In the genomic region with DNA sequence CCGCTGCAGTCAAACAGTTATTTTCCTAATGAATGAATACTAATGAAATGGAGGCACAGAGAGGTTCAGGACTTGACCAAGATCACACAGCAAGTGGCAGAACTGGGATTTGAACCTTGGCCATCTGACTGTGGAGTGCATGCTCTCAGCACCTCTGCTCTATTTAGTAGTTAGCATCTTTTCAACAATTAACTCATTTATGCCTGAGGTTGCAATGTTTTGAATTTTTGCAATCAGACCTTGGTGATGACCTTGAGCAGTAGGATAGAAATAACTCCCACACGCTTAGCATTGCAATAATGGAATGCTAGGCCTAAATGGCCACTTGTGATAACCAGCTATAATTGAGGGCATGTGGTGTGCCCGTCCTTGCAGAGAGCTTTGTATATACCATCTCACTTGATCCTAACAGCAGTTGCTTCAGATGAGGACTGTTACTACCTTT, we compare ENCODE assay signal across 24 cellular contexts. TPM values are rescaled to one million over a fixed set of nuclear protein-coding genes. Genes with fewer than 3 reads are reported as not detected.
A peak's percentile ranks its signal among the peaks of the same experiment; 100 is the strongest.
DNase-seq lines count a peak whose midpoint lies in the region; ATAC-seq, FAIRE-seq and TF ChIP-seq lines count a peak whose summit lies in the region.
"Had no signal": no experiment of that assay in that cellular context is flagged by ENCODE, and none has a peak within 500 bp of the region (broad histone marks: within the 10 kb centered on the region; RNA-seq: fewer than 3 reads in every experiment).

No MANE protein-coding gene starts in this region.

- no peaks in the 10 kb centered on the region for H3K9me3 ChIP-seq in HepG2 (ENCODE audit: low read length)
- H3K9me3 ChIP-seq in right lobe of liver: no peaks in the 10 kb centered on the region
- H3K9me3 ChIP-seq in right cardiac atrium (ENCODE audit: control insufficient read depth, low read length): no peaks in the 10 kb centered on the region
- H3K9me3 ChIP-seq: SJCRH30 had no signal

- TF ChIP-seq CTCF in HepG2 (CRISPR knock-in tag; IDR thresholded peaks at IDR 0.05): no peak
- no peak for TF ChIP-seq CTCF in right lobe of liver (IDR thresholded peaks at IDR 0.05)
- TF ChIP-seq CTCF in dorsolateral prefrontal cortex (IDR thresholded peaks at IDR 0.05 in 54 of 56, conservative IDR thresholded peaks at IDR 0.05 in 2 of 56; ENCODE audit: low read depth in 1 of 56, partially characterized antibody in 56 of 56): no peak

- H3K27ac ChIP-seq in HepG2 (ENCODE audit: extremely low read length, insufficient read depth, low read length) (no peak overlapping the region), right lobe of liver (no peak overlapping the region), dorsolateral prefrontal cortex (peak overlapping the region in 53 of 59 donors; percentile 9 to 94 (median 65)), right cardiac atrium (ENCODE audit: low read length) (peak overlapping the region; percentile 21)
- H3K27ac ChIP-seq: C4-2B, PC-9, SJCRH30 had no signal

- DNase-seq in HepG2 (ENCODE audit: low spot score) (peak; percentile 64), right lobe of liver (no peak), dorsolateral prefrontal cortex (no peak), right cardiac atrium (no peak), NCI-H446 treated with DMSO at 0.1 percent for 48 hours (lab: John Stamatoyannopoulos, UW) (no peak)
- DNase-seq: Calu3; CD8-positive, alpha-beta memory T cell; HCEC 1CT; Kasumi-1; NCI-H1417; NCI-H1694 treated with DMSO at 0.1 percent for 48 hours; NCI-H2081 treated with DMSO at 0.1 percent for 48 hours; NCI-H2171 treated with DMSO at 0.1 percent for 48 hours; NCI-H69; PC-9; SJCRH30 had no signal

- peaks cover 13 to 53% of the 10 kb centered on the region in 2 experiments; a peak in 4 of 5 replicates for H3K27me3 ChIP-seq in HepG2 (ENCODE audit: control insufficient read depth in 1 of 2, insufficient read depth in 2 of 2, low read length in 2 of 2)
- no peaks in the 10 kb centered on the region for H3K27me3 ChIP-seq in right lobe of liver
- no peaks in the 10 kb centered on the region for H3K27me3 ChIP-seq in dorsolateral prefrontal cortex
- H3K27me3 ChIP-seq in right cardiac atrium (ENCODE audit: control insufficient read depth, insufficient read depth): no peaks in the 10 kb centered on the region

- BruUV-seq in HepG2 (replicated peaks; lab: Mats Ljungman, UMichigan): no TSS peak

- peak; percentile 51 for ATAC-seq in HepG2
- no peak for ATAC-seq in right lobe of liver
- peak; percentile 18 to 47 for ATAC-seq in right cardiac atrium
- no peak for ATAC-seq in HG02798 (IDR thresholded peaks at IDR 0.05; ENCODE audit: poor library complexity, unreplicated experiment)
- no peak for ATAC-seq in HG03280 (IDR thresholded peaks at IDR 0.05; ENCODE audit: unreplicated experiment)
- ATAC-seq: GM23338 had no signal

- TF ChIP-seq RAD21 in HepG2 (CRISPR knock-in tag; IDR thresholded peaks at IDR 0.05): no peak

- no peaks in the 10 kb centered on the region for H4K20me1 ChIP-seq in HepG2 (ENCODE audit: insufficient read depth, low read length)

- intact Hi-C loops in HepG2 (cut with micrococcal nuclease; ENCODE audit: unreplicated experiment) (no loop called here), right lobe of liver (cut with DNase I) (no loop called here), dorsolateral prefrontal cortex (cut with DNase I) (no loop called here), right cardiac atrium (cut with DNase I) (no loop called here)

- TF ChIP-seq EP300 in HepG2 (IDR thresholded peaks at IDR 0.05; ENCODE audit: low read depth in 2 of 2, low read length in 2 of 2): no peak
- TF ChIP-seq EP300 in HepG2 (CRISPR knock-in tag; IDR thresholded peaks at IDR 0.05; ENCODE audit: borderline replicate concordance): no peak

- TF ChIP-seq POLR2A in HepG2 (IDR thresholded peaks at IDR 0.05; ENCODE audit: insufficient read depth in 1 of 2, low read depth in 2 of 2, low read length in 2 of 2) (no peak), right lobe of liver (IDR thresholded peaks at IDR 0.05) (no peak)

- CTCF ChIA-PET in HepG2 (lab: Yijun Ruan, JAX; ENCODE audit: low intra/inter-chr PET ratio, low total read pairs): no interaction called here

- H3K36me3 ChIP-seq in HepG2 (replicated peaks in 1 of 2; ENCODE audit: control insufficient read depth in 1 of 2, insufficient read depth in 2 of 2, low read length in 2 of 2) (no peaks in the 10 kb centered on the region), right lobe of liver (no peaks in the 10 kb centered on the region)
- H3K36me3 ChIP-seq: SJCRH30 had no signal

- H3K4me3 ChIP-seq in HepG2 (replicated peaks in 1 of 3; ENCODE audit: insufficient read depth in 1 of 3, low read depth in 2 of 3, low read length in 3 of 3) (no peak overlapping the region), right lobe of liver (no peak overlapping the region), dorsolateral prefrontal cortex (no peak overlapping the region), right cardiac atrium (ENCODE audit: low read length) (no peak overlapping the region)
- H3K4me3 ChIP-seq: GM23338, PC-9, SJCRH30 had no signal

- H2AFZ ChIP-seq in HepG2 (ENCODE audit: low read length): no peak overlapping the region
- H2AFZ ChIP-seq: GM23338, PC-9 had no signal

- in situ Hi-C loops in HepG2 (cut with HindIII; ENCODE audit: extremely low pct_ligation_motif_present, low pct_unique_long_range_greater_than_20kb): no loop called here

- peaks cover 33% of the 10 kb centered on the region for H3K4me1 ChIP-seq in HepG2 (ENCODE audit: insufficient read depth, low read length)
- H3K4me1 ChIP-seq in right lobe of liver: no peaks in the 10 kb centered on the region
- no peaks in the 10 kb centered on the region for H3K4me1 ChIP-seq in right cardiac atrium (ENCODE audit: control insufficient read depth, insufficient read depth, low read length)
- H3K4me1 ChIP-seq: SJCRH30 had no signal

- H3K79me2 ChIP-seq in HepG2 (ENCODE audit: insufficient read depth, low read length): no peaks in the 10 kb centered on the region

- peak; percentile 88 for FAIRE-seq in HepG2 (lab: Jason Lieb, UNC)
- FAIRE-seq: A204.1, G401.6, GM18507 had no signal

- WGBS in HepG2 (ENCODE audit: low lambda C conversion rate): 35% methylated on average over 3 of the region's 3 CpGs
- WGBS in right lobe of liver (ENCODE audit: insufficient coverage, low coverage, low lambda C conversion rate, missing lambda C conversion rate): 43% methylated on average over 1 of the region's 3 CpGs
- WGBS in right cardiac atrium: 56% methylated on average over 3 of the region's 3 CpGs

- POLR2A ChIA-PET in HepG2 (lab: Yijun Ruan, JAX): interaction anchor here (1.3 to 1.5 kb wide), 2 partner anchors 32 to 96 kb away, joined by 3 to 5 read pairs; no protein-coding TSS in a partner anchor

- no peak overlapping the region for H3K9ac ChIP-seq in HepG2 (ENCODE audit: insufficient read depth, low read depth, low read length)

- H3K4me2 ChIP-seq in HepG2 (ENCODE audit: low read depth, low read length): no peak overlapping the region
- H3K4me2 ChIP-seq: GM23338, PC-9 had no signal

RNA-seq across cellular contexts. Expression of gene NAGPA, which starts 31.0 kb away (rescaled TPM):
- total RNA-seq in HepG2 (2016; rRNA removed; fragmentation: Illumina TruSeq; extraction: Trizol) (29.8 and 60.3 TPM in 2 replicates), right lobe of liver (10 to 100 TPM in 2 of 6 experiments, 1 to 10 TPM in 4; 6.6 to 22.1 (median 8.4) TPM), dorsolateral prefrontal cortex (10 to 100 TPM; 29.1 to 81.0 (median 49.0) TPM), right cardiac atrium (10 to 100 TPM in 1 of 4 donors, 1 to 10 TPM in 3; 6.0 to 10.0 (median 7.8) TPM)
- 10.2 and 12.2 TPM in 2 replicates for total RNA-seq in HepG2 (2016; cell fraction: cytosol; rRNA removed; fragmentation: Illumina TruSeq; extraction: Trizol; ENCODE audit: low read depth)
- 25.3 and 59.7 TPM in 2 replicates for total RNA-seq in HepG2 (2016; cell fraction: insoluble cytoplasmic fraction; rRNA removed; fragmentation: Illumina TruSeq; extraction: Trizol)
- 19.0 and 22.6 TPM in 2 replicates for total RNA-seq in HepG2 (2016; cell fraction: membrane; rRNA removed; fragmentation: Illumina TruSeq; extraction: Trizol)
- total RNA-seq in HepG2 (2016; cell fraction: nucleus; rRNA removed; fragmentation: Illumina TruSeq; extraction: Trizol): 58.3 and 69.4 TPM in 2 replicates
- polyA plus RNA-seq in HepG2 (2011; rRNA removed) (27.1 and 31.6 TPM in 2 replicates), right cardiac atrium (5.3 TPM)
- polyA plus RNA-seq in HepG2 (2011; cell fraction: cytosol; rRNA removed): 28.0 and 43.3 TPM in 2 replicates
- 119 and 135 TPM in 2 replicates for polyA plus RNA-seq in HepG2 (2011; cell fraction: nucleus; rRNA removed)
- polyA plus RNA-seq in HepG2 (2012): 20.6 and 22.0 TPM in 2 replicates
- polyA plus RNA-seq in HepG2 (2016; cell fraction: cytosol; fragmentation: Illumina TruSeq; extraction: Trizol; ENCODE audit: low read depth): 7.6 and 9.3 TPM in 2 replicates
- polyA plus RNA-seq in HepG2 (2016; cell fraction: insoluble cytoplasmic fraction; fragmentation: Illumina TruSeq; extraction: Trizol; ENCODE audit: low read depth): 24.9 and 27.9 TPM in 2 replicates
- polyA plus RNA-seq in HepG2 (2016; cell fraction: membrane; fragmentation: Illumina TruSeq; extraction: Trizol; ENCODE audit: low read depth): 15.1 and 16.1 TPM in 2 replicates
- polyA plus RNA-seq in HepG2 (2016; cell fraction: nucleus; fragmentation: Illumina TruSeq; extraction: Trizol; ENCODE audit: insufficient read depth, low read depth): 111 and 120 TPM in 2 replicates
- polyA minus RNA-seq in HepG2 (2011; rRNA and poly(A)+ RNA removed; ENCODE audit: low replicate concordance): 13.4 and 91.3 TPM in 2 replicates
- polyA minus RNA-seq in HepG2 (2011; cell fraction: cytosol; rRNA and poly(A)+ RNA removed): 24.6 and 30.4 TPM in 2 replicates
- polyA minus RNA-seq in HepG2 (2011; cell fraction: nucleus; rRNA and poly(A)+ RNA removed): 41.9 and 43.5 TPM in 2 replicates

RNA-seq across cellular contexts. Expression of gene SEC14L5, which starts 44.6 kb away (rescaled TPM):
- 0.36 and 0.42 TPM in 2 replicates for total RNA-seq in HepG2 (2016; rRNA removed; fragmentation: Illumina TruSeq; extraction: Trizol)
- 0.09 TPM in 1 of 2 replicates, not detected in the other for total RNA-seq in HepG2 (2016; cell fraction: cytosol; rRNA removed; fragmentation: Illumina TruSeq; extraction: Trizol; ENCODE audit: low read depth)
- total RNA-seq in HepG2 (2016; cell fraction: insoluble cytoplasmic fraction; rRNA removed; fragmentation: Illumina TruSeq; extraction: Trizol): 0.34 and 0.43 TPM in 2 replicates
- total RNA-seq in HepG2 (2016; cell fraction: membrane; rRNA removed; fragmentation: Illumina TruSeq; extraction: Trizol): 0.19 and 0.21 TPM in 2 replicates
- total RNA-seq in HepG2 (2016; cell fraction: nucleus; rRNA removed; fragmentation: Illumina TruSeq; extraction: Trizol): 0.34 and 0.43 TPM in 2 replicates
- 0.40 and 0.60 TPM in 2 replicates for polyA plus RNA-seq in HepG2 (2011; rRNA removed)
- polyA plus RNA-seq in HepG2 (2011; cell fraction: cytosol; rRNA removed): 0.31 and 0.44 TPM in 2 replicates
- 1.3 and 1.5 TPM in 2 replicates for polyA plus RNA-seq in HepG2 (2011; cell fraction: nucleus; rRNA removed)
- polyA plus RNA-seq in HepG2 (2012): 0.59 and 1.0 TPM in 2 replicates
- 0.02 TPM in 2 replicates for polyA plus RNA-seq in HepG2 (2016; cell fraction: cytosol; fragmentation: Illumina TruSeq; extraction: Trizol; ENCODE audit: low read depth)
- 0.32 and 0.43 TPM in 2 replicates for polyA plus RNA-seq in HepG2 (2016; cell fraction: insoluble cytoplasmic fraction; fragmentation: Illumina TruSeq; extraction: Trizol; ENCODE audit: low read depth)
- 0.08 and 0.14 TPM in 2 replicates for polyA plus RNA-seq in HepG2 (2016; cell fraction: membrane; fragmentation: Illumina TruSeq; extraction: Trizol; ENCODE audit: low read depth)
- polyA plus RNA-seq in HepG2 (2016; cell fraction: nucleus; fragmentation: Illumina TruSeq; extraction: Trizol; ENCODE audit: insufficient read depth, low read depth): 0.31 and 0.41 TPM in 2 replicates
- 0.16 and 1.5 TPM in 2 replicates for polyA minus RNA-seq in HepG2 (2011; rRNA and poly(A)+ RNA removed; ENCODE audit: low replicate concordance)
- 0.18 and 0.49 TPM in 2 replicates for polyA minus RNA-seq in HepG2 (2011; cell fraction: cytosol; rRNA and poly(A)+ RNA removed)
- polyA minus RNA-seq in HepG2 (2011; cell fraction: nucleus; rRNA and poly(A)+ RNA removed): 0.64 and 0.75 TPM in 2 replicates
- 1 to 10 TPM in 1 of 6 experiments, under 1 TPM in 4, not detected in 1; 0.09 to 1.1 (median 0.60) TPM for total RNA-seq in right lobe of liver
- total RNA-seq in dorsolateral prefrontal cortex: 100 to 1,000 TPM in 6 of 120 experiments, 10 to 100 TPM in 114; 34.5 to 145 (median 61.7) TPM
- total RNA-seq in right cardiac atrium: 1 to 10 TPM in 3 of 4 donors, under 1 TPM in 1; 0.57 to 3.8 (median 2.1) TPM
- 1.4 TPM for polyA plus RNA-seq in right cardiac atrium
- total RNA-seq: CD8-positive, alpha-beta memory T cell; MCF 10A; SJCRH30 had no signal
- polyA plus RNA-seq: CD8-positive, alpha-beta memory T cell had no signal

Comparison
In these comparisons a context has a peak if more than half of its experiments do, and no peak if none do; other contexts are left out.
1. ATAC-seq: peak in HepG2 (single experiment) and right cardiac atrium (2 of 2); none in right lobe of liver (0 of 4), HG02798 (single experiment) and HG03280 (single experiment).
2. H3K27ac ChIP-seq: peak in dorsolateral prefrontal cortex (53 of 59) and right cardiac atrium (single experiment); none in HepG2 (single experiment) and right lobe of liver (0 of 3).
3. RNA of gene SEC14L5, which starts 44.6 kb away (total RNA-seq): 34.5 to 145 TPM in dorsolateral prefrontal cortex; 0.57 to 3.8 TPM in right cardiac atrium, 0.09 to 1.1 TPM in right lobe of liver and 0.09 to 0.43 TPM in HepG2; every median in the first group is over 4 times any median in the second.